Comparison of ENCODE assay signal across 8 cellular contexts in genomic region chr2:178523596-178524134, GRCh38. TPM values are rescaled to one million over a fixed set of nuclear protein-coding genes. Genes with fewer than 3 reads are reported as not detected.
A peak's percentile ranks its signal among the peaks of the same experiment; 100 is the strongest.
DNase-seq lines count a peak whose midpoint lies in the region; ATAC-seq and TF ChIP-seq lines count a peak whose summit lies in the region.

No MANE protein-coding gene starts in this region.

- H3K27ac ChIP-seq in RWPE2 (ENCODE audit: poor library complexity, severe bottlenecking), result peak overlapping the region; percentile 30
- no peak overlapping the region for H3K27ac ChIP-seq in trophoblast cell (ENCODE audit: low read depth, low read length)

- peak overlapping the region; percentile 2 for H3K4ac ChIP-seq in trophoblast cell (ENCODE audit: low read depth, low read length)

- H3K27me3 ChIP-seq in RWPE2 (ENCODE audit: insufficient read depth, poor library complexity, severe bottlenecking) (no peaks in the 10 kb centered on the region), trophoblast cell (ENCODE audit: insufficient read depth, low read length) (no peaks in the 10 kb centered on the region)

- H3K18ac ChIP-seq in trophoblast cell (ENCODE audit: low read length), result no peak overlapping the region

- H3K79me1 ChIP-seq in trophoblast cell (ENCODE audit: low read length), result peaks cover 2% of the 10 kb centered on the region

- H3K9me3 ChIP-seq in RWPE2 (ENCODE audit: severe bottlenecking) (no peaks in the 10 kb centered on the region), trophoblast cell (ENCODE audit: insufficient read depth, low read depth, low read length) (no peaks in the 10 kb centered on the region)

- no peak overlapping the region for H2BK5ac ChIP-seq in trophoblast cell (ENCODE audit: low read depth, low read length, poor library complexity)

- peak overlapping the region; percentile 97 for H3K9ac ChIP-seq in trophoblast cell (ENCODE audit: low read length)

- no peak overlapping the region for H3K23ac ChIP-seq in trophoblast cell (ENCODE audit: low read length)

- no peak overlapping the region for H2BK120ac ChIP-seq in trophoblast cell (ENCODE audit: insufficient read depth, low read length, poor library complexity)

- peaks cover 11% of the 10 kb centered on the region for H3K4me1 ChIP-seq in RWPE2 (ENCODE audit: insufficient read depth, poor library complexity, severe bottlenecking)
- peaks cover 0 to 3% of the 10 kb centered on the region in 2 experiments for H3K4me1 ChIP-seq in trophoblast cell (ENCODE audit: control insufficient read depth in 1 of 2, insufficient read depth in 2 of 2, low read length in 2 of 2)

- no peak overlapping the region for H2AFZ ChIP-seq in trophoblast cell (ENCODE audit: insufficient read depth, low read length, poor library complexity)

- WGBS in trophoblast cell (ENCODE audit: extremely low coverage, insufficient coverage, insufficient read length), result no CpG with 5 or more reads among the region's 8 CpGs

- H2BK12ac ChIP-seq in trophoblast cell (ENCODE audit: low read length), result no peak overlapping the region

- no peak overlapping the region for H4K91ac ChIP-seq in trophoblast cell (ENCODE audit: low read depth, low read length)

- H3K14ac ChIP-seq in trophoblast cell (ENCODE audit: low read length), result peak overlapping the region; percentile 49

- DNase-seq in Right ventricle myocardium inferior (ENCODE audit: missing footprints) (no peak), cardiac septum (ENCODE audit: low spot score) (no peak), RWPE2 (ENCODE audit: low spot score) (no peak), fibroblast of pulmonary artery (ENCODE audit: low read depth) (no peak), trophoblast cell (no peak), CD1c-positive myeloid dendritic cell (ENCODE audit: extremely low spot score) (no peak)

- no peak for TF ChIP-seq CTCF in RWPE2 (IDR thresholded peaks at IDR 0.05; ENCODE audit: poor library complexity, severe bottlenecking)
- TF ChIP-seq CTCF in fibroblast of pulmonary artery (IDR thresholded peaks at IDR 0.05; ENCODE audit: low read length, missing control alignments), result no peak

- H3K79me2 ChIP-seq in trophoblast cell (ENCODE audit: control insufficient read depth, insufficient read depth, low read length, poor library complexity), result peaks cover 2% of the 10 kb centered on the region

- no peak overlapping the region for H4K8ac ChIP-seq in trophoblast cell (ENCODE audit: low read depth, low read length)

- peak overlapping the region; percentile 50 for H4K12ac ChIP-seq in trophoblast cell (ENCODE audit: low read depth, low read length)

- ATAC-seq in Right ventricle myocardium inferior (peak; percentile 24), RWPE2 (ENCODE audit: low read depth) (peak; percentile 31), GM21825 (IDR thresholded peaks at IDR 0.05; ENCODE audit: unreplicated experiment) (no peak), HG03457 (IDR thresholded peaks at IDR 0.05; ENCODE audit: unreplicated experiment) (no peak)

- peak overlapping the region; percentile 60 for H3K4me3 ChIP-seq in RWPE2 (ENCODE audit: severe bottlenecking)
- H3K4me3 ChIP-seq in fibroblast of pulmonary artery (replicated peaks; ENCODE audit: low read depth, low read length), result peak overlapping the region; percentile 58
- peak overlapping the region; percentile 83 for H3K4me3 ChIP-seq in trophoblast cell (ENCODE audit: low read depth, low read length)

- H3K36me3 ChIP-seq in RWPE2 (ENCODE audit: low read depth) (no peaks in the 10 kb centered on the region), trophoblast cell (ENCODE audit: control insufficient read depth in 1 of 2, insufficient read depth in 2 of 2, low read length in 2 of 2) (peaks cover 0 to 2% of the 10 kb centered on the region in 2 experiments)

- intact Hi-C loops in Right ventricle myocardium inferior (cut with DNase I), result loop anchor here (2.0 kb wide), 1 partner anchor 43 kb away; the partner anchor contains the start of gene PLEKHA3
- intact Hi-C loops in cardiac septum (cut with DNase I), result no loop called here

- H3K4me2 ChIP-seq in trophoblast cell (ENCODE audit: low read length), result peak overlapping the region; percentile 68

- no peak overlapping the region for H2AK5ac ChIP-seq in trophoblast cell (ENCODE audit: low read length)

RNA-seq across cellular contexts. Expression of gene PLEKHA3, which starts 43.4 kb away (rescaled TPM):
- 36.4 TPM for total RNA-seq in Right ventricle myocardium inferior
- total RNA-seq in cardiac septum, result 44.3 TPM
- 9.1 and 9.4 TPM in 2 replicates for polyA plus RNA-seq in trophoblast cell (2013)

RNA-seq across cellular contexts. Expression of gene FKBP7, which starts 45.3 kb away (rescaled TPM):
- total RNA-seq in Right ventricle myocardium inferior, result 9.3 TPM
- total RNA-seq in cardiac septum, result 6.5 TPM
- 14.8 and 16.9 TPM in 2 replicates for polyA plus RNA-seq in trophoblast cell (2013)

Comparison
In these comparisons a context has a peak if more than half of its experiments do, and no peak if none do; other contexts are left out.
1. ATAC-seq: peak in Right ventricle myocardium inferior (single experiment) and RWPE2 (single experiment); none in GM21825 (single experiment) and HG03457 (single experiment).
2. Peak in every context shown above with its lines, with median percentiles within 50 percentile points of each other: H3K4me3 ChIP-seq.